Comparison of ENCODE assay signal across 8 cellular contexts in genomic region chr2:230865766-230866703, GRCh38. TPM values are rescaled to one million over a fixed set of nuclear protein-coding genes. Genes with fewer than 3 reads are reported as not detected.
DNase-seq lines count a peak whose midpoint lies in the region; ATAC-seq and TF ChIP-seq lines count a peak whose summit lies in the region.

No MANE protein-coding gene starts in this region.

- no TSS peak for BruUV-seq in HCT116 (replicated peaks; lab: Mats Ljungman, UMichigan)

- WGBS in heart left ventricle, 4 donors = 25 to 35% (median 29%) methylated on average over 19 to 35 of the region's 35 CpGs

- H3K4me2 ChIP-seq in HCT116 (ENCODE audit: low read length) = peak overlapping the region; percentile 98

- H3K4me3 ChIP-seq in AG10803 (ENCODE audit: low read length) (peak overlapping the region; percentile 73), HCT116 (replicated peaks in 1 of 2; ENCODE audit: low read depth in 1 of 2, low read length in 2 of 2) (peak overlapping the region; percentile 80 to 92), heart left ventricle (peak overlapping the region in 11 of 12 donors; percentile 48 to 93 (median 76))

- DNase-seq in AG10803 (ENCODE audit: low read depth) = peak; percentile 16
- DNase-seq in HCT116 (ENCODE audit: low read depth, low spot score) = no peak
- DNase-seq in activated effector memory CD4-positive, alpha-beta T cell treated with Interleukin-2 at 50 U/mL for 16 hours = peak; percentile 27
- DNase-seq in heart left ventricle = peak in 1 of 5 donors; percentile 34
- DNase-seq in putamen (ENCODE audit: low spot score) = peak; percentile 56
- DNase-seq in NCI-H2107 treated with DMSO at 0.1 percent for 48 hours (lab: John Stamatoyannopoulos, UW; ENCODE audit: unreplicated experiment) = no peak

- no peaks in the 10 kb centered on the region for H3K27me3 ChIP-seq in HCT116 (ENCODE audit: insufficient read depth, low read length)
- peaks cover 0 to 30% (median 16%) of the 10 kb centered on the region in 9 donors for H3K27me3 ChIP-seq in heart left ventricle

- RAD21 ChIA-PET in HCT116 (lab: Charles Lee; ENCODE audit: low non-redundant PET in 1 of 2, low total read pairs in 2 of 2, uncharacterized antibody in 2 of 2, unreplicated experiment in 2 of 2) = no interaction called here

- peak; percentile 49 for ATAC-seq in HCT116
- ATAC-seq in heart left ventricle = peak in 2 of 4 donors; percentile 5 to 8
- no peak for ATAC-seq in HG02870 (IDR thresholded peaks at IDR 0.05; ENCODE audit: unreplicated experiment)
- no peak for ATAC-seq in GM19023 (IDR thresholded peaks at IDR 0.05; ENCODE audit: unreplicated experiment)

- no peak for TF ChIP-seq RAD21 in HCT116 (IDR thresholded peaks at IDR 0.05; ENCODE audit: low read depth)

- no peak for TF ChIP-seq POLR2A in HCT116 (IDR thresholded peaks at IDR 0.05; ENCODE audit: borderline replicate concordance, extremely low read depth, insufficient read depth, insufficient read length)
- TF ChIP-seq POLR2A in heart left ventricle (IDR thresholded peaks at IDR 0.05) = no peak

- no peaks in the 10 kb centered on the region; a peak in 1 of 4 replicates for H3K36me3 ChIP-seq in HCT116 (ENCODE audit: control insufficient read depth in 1 of 2, insufficient read depth in 2 of 2, low read length in 2 of 2)
- H3K36me3 ChIP-seq in heart left ventricle = no peaks in the 10 kb centered on the region

- H3K9ac ChIP-seq in HCT116 (ENCODE audit: low read length) = peak overlapping the region; percentile 80

- H3K79me2 ChIP-seq in HCT116 (ENCODE audit: insufficient read depth, low read length) = peaks cover 6% of the 10 kb centered on the region; the same call in 1 of the 2 replicates

- H3K4me1 ChIP-seq in HCT116 (ENCODE audit: control insufficient read depth in 1 of 2, insufficient read depth in 2 of 2, low read length in 2 of 2) (peaks cover 24 to 34% of the 10 kb centered on the region in 2 experiments), heart left ventricle (peaks cover 0 to 57% (median 17%) of the 10 kb centered on the region in 12 donors)

- H2AFZ ChIP-seq in HCT116 (ENCODE audit: low read depth, low read length, poor library complexity, severe bottlenecking) = no peak overlapping the region

- POLR2A ChIA-PET in HCT116 (lab: Charles Lee) = no interaction called here

- no peaks in the 10 kb centered on the region for H4K20me1 ChIP-seq in HCT116 (ENCODE audit: insufficient read depth)

- CTCF ChIA-PET in HCT116 (lab: Charles Lee) = interaction anchor here (1.0 to 1.2 kb wide), 3 partner anchors 10 to 22 kb away, joined by 3 to 5 read pairs (median 3); no protein-coding TSS in a partner anchor

- no peaks in the 10 kb centered on the region for H3K9me2 ChIP-seq in HCT116 (ENCODE audit: insufficient read depth)

- intact Hi-C loops in HCT116 (cut with micrococcal nuclease) = no loop called here
- intact Hi-C loops in heart left ventricle (cut with DNase I) = loop anchor here in 1 of 10 donors (5.0 kb wide), 1 partner anchor 46 kb away; no protein-coding TSS in a partner anchor

- TF ChIP-seq CTCF in AG10803 (conservative IDR thresholded peaks at IDR 0.05; ENCODE audit: low read length) (peak; percentile 25; the same call in 1 of the 2 replicates), HCT116 (IDR thresholded peaks at IDR 0.05 in 2 of 3, conservative IDR thresholded peaks at IDR 0.05 in 1 of 3; ENCODE audit: borderline replicate concordance in 1 of 3, insufficient read depth in 1 of 3, low read depth in 2 of 3, low read length in 2 of 3) (0 out of 6 replicates have a peak, but pooled peaks of 1 of the 3 experiments have one; percentile 10), heart left ventricle (IDR thresholded peaks at IDR 0.05) (peak in 3 of 12 donors; percentile 4 to 27 (median 12))

- H3K27ac ChIP-seq in HCT116 (ENCODE audit: low read depth, low read length) (peak overlapping the region; percentile 6; the same call in 1 of the 2 replicates), heart left ventricle (peak overlapping the region in 2 of 12 donors; percentile 24 to 73)

- no peaks in the 10 kb centered on the region for H3K9me3 ChIP-seq in HCT116 (ENCODE audit: control insufficient read depth in 1 of 2, insufficient read depth in 1 of 2, low read depth in 1 of 2, low read length in 2 of 2)
- H3K9me3 ChIP-seq in heart left ventricle = no peaks in the 10 kb centered on the region

TF ChIP-seq in HCT116, 20 proteins besides CTCF, POLR2A, EP300 and RAD21:
- TF ChIP-seq REST (IDR thresholded peaks at IDR 0.05; ENCODE audit: low read depth) (no peak), MAX (IDR thresholded peaks at IDR 0.05) (peak; percentile 44; the same call in 1 of the 2 replicates)

RNA-seq across cellular contexts. Expression of gene ITM2C, which starts 1.3 kb away (rescaled TPM):
- total RNA-seq in HCT116 (2021; ENCODE audit: unreplicated experiment) = 117 TPM
- polyA plus RNA-seq in HCT116 (2012) = 192 and 214 TPM in 2 replicates
- total RNA-seq in heart left ventricle = 10 to 100 TPM; 23.3 to 36.6 (median 26.5) TPM
- 10 to 100 TPM; 19.7 to 25.0 TPM for polyA plus RNA-seq in heart left ventricle

RNA-seq across cellular contexts. Expression of gene GPR55, which starts 59.0 kb away (rescaled TPM):
- not detected for total RNA-seq in HCT116 (2021; ENCODE audit: unreplicated experiment)
- 0.08 TPM in 1 of 2 replicates, not detected in the other for polyA plus RNA-seq in HCT116 (2012)
- total RNA-seq in heart left ventricle = under 1 TPM in 4 of 9 donors, not detected in 5; 0.08 to 0.36 (median 0.20) TPM
- under 1 TPM in 1 of 2 donors, not detected in 1; 0.03 TPM for polyA plus RNA-seq in heart left ventricle

Comparison
In these comparisons a context has a peak if more than half of its experiments do, and no peak if none do; other contexts are left out.
1. DNase-seq: peak in AG10803 (single experiment), activated effector memory CD4-positive, alpha-beta T cell treated with Interleukin-2 at 50 U/mL for 16 hours (single experiment) and putamen (single experiment); none in HCT116 (single experiment) and NCI-H2107 treated with DMSO at 0.1 percent for 48 hours (single experiment).
2. Peak in every context shown above with its lines, with median percentiles within 50 percentile points of each other: H3K4me3 ChIP-seq.